ENCODE assay signal across 1 cellular context in the genomic region with DNA sequence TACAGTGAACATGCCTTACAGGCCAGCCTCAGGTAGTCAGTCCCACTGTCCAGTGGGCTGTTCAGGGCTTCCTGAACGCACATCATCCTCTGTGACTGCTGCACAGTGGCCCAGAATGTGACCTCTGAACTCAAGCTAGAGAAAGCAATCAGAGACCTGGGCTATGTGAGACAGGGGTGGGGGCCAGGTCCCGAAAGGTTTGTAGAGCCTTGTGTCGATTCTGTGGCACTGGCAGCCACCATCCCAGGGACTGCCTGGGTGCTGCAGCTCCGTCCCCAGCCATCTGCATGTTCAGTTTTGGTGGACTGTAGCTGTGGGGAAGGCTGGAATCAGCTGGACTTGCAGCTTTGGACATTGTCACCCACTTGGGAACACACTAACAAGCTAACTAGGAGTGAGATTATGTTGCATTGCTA.
TF ChIP-seq lines count a peak whose summit lies in the region.

No MANE protein-coding gene starts in this region.

TF ChIP-seq in GM23338, 12 proteins besides CTCF, POLR2A, EP300 and RAD21 (continued from another document):
- no peak for TF ChIP-seq POLR2AphosphoS5 (IDR thresholded peaks at IDR 0.05; ENCODE audit: low read depth)
- TF ChIP-seq, protein P1, sequence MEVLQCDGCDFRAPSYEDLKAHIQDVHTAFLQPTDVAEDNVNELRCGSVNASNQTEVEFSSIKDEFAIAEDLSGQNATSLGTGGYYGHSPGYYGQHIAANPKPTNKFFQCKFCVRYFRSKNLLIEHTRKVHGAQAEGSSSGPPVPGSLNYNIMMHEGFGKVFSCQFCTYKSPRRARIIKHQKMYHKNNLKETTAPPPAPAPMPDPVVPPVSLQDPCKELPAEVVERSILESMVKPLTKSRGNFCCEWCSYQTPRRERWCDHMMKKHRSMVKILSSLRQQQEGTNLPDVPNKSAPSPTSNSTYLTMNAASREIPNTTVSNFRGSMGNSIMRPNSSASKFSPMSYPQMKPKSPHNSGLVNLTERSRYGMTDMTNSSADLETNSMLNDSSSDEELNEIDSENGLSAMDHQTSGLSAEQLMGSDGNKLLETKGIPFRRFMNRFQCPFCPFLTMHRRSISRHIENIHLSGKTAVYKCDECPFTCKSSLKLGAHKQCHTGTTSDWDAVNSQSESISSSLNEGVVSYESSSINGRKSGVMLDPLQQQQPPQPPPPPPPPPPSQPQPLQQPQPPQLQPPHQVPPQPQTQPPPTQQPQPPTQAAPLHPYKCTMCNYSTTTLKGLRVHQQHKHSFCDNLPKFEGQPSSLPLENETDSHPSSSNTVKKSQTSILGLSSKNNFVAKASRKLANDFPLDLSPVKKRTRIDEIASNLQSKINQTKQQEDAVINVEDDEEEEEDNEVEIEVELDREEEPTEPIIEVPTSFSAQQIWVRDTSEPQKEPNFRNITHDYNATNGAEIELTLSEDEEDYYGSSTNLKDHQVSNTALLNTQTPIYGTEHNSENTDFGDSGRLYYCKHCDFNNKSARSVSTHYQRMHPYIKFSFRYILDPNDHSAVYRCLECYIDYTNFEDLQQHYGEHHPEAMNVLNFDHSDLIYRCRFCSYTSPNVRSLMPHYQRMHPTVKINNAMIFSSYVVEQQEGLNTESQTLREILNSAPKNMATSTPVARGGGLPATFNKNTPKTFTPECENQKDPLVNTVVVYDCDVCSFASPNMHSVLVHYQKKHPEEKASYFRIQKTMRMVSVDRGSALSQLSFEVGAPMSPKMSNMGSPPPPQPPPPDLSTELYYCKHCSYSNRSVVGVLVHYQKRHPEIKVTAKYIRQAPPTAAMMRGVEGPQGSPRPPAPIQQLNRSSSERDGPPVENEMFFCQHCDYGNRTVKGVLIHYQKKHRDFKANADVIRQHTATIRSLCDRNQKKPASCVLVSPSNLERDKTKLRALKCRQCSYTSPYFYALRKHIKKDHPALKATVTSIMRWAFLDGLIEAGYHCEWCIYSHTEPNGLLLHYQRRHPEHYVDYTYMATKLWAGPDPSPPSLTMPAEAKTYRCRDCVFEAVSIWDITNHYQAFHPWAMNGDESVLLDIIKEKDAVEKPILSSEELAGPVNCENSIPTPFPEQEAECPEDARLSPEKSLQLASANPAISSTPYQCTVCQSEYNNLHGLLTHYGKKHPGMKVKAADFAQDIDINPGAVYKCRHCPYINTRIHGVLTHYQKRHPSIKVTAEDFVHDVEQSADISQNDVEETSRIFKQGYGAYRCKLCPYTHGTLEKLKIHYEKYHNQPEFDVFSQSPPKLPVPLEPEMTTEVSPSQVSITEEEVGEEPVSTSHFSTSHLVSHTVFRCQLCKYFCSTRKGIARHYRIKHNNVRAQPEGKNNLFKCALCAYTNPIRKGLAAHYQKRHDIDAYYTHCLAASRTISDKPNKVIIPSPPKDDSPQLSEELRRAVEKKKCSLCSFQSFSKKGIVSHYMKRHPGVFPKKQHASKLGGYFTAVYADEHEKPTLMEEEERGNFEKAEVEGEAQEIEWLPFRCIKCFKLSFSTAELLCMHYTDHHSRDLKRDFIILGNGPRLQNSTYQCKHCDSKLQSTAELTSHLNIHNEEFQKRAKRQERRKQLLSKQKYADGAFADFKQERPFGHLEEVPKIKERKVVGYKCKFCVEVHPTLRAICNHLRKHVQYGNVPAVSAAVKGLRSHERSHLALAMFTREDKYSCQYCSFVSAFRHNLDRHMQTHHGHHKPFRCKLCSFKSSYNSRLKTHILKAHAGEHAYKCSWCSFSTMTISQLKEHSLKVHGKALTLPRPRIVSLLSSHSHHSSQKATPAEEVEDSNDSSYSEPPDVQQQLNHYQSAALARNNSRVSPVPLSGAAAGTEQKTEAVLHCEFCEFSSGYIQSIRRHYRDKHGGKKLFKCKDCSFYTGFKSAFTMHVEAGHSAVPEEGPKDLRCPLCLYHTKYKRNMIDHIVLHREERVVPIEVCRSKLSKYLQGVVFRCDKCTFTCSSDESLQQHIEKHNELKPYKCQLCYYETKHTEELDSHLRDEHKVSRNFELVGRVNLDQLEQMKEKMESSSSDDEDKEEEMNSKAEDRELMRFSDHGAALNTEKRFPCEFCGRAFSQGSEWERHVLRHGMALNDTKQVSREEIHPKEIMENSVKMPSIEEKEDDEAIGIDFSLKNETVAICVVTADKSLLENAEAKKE (CRISPR knock-in tag; IDR thresholded peaks at IDR 0.05), result no peak
- no peak for TF ChIP-seq ETS1 (IDR thresholded peaks at IDR 0.05)
